22 cellular contexts compared by ENCODE assay signal in genomic region chrX:24017674-24018073, GRCh38.
"Had no signal": no experiment of that assay in that cellular context is flagged by ENCODE, and none has a peak within 500 bp of the region (broad histone marks: within the 10 kb centered on the region; RNA-seq: fewer than 3 reads in every experiment).

No MANE protein-coding gene starts in this region.

- H3K4me3 ChIP-seq: SJSA1, SK-N-MC had no signal

- H3K9ac ChIP-seq: KMS-11 had no signal

- H3K4me1 ChIP-seq: SJSA1 had no signal

- FAIRE-seq: RCC 7860 had no signal

- H3K27ac ChIP-seq: HL-60, KMS-11, SJSA1 had no signal

- H3K9me3 ChIP-seq: SJSA1 had no signal

- H3K27me3 ChIP-seq: SJSA1 had no signal

- DNase-seq: Kasumi-1, MV-4-11, NCI-H1048, NCI-H1105, NCI-H1417, NCI-H1436 treated with DMSO at 0.1 percent for 48 hours, NCI-H1694, NCI-H187 treated with DMSO at 0.1 percent for 48 hours, NCI-H2081, NCI-H2107, NCI-H2227 treated with DMSO at 0.1 percent for 48 hours, NCI-H524, NCI-H526 treated with DMSO at 0.1 percent for 48 hours, NCI-H748 treated with DMSO at 0.1 percent for 48 hours, Right ventricle myocardium superior, RPMI8226, SIG-M5 had no signal

- H3K4me2 ChIP-seq: KMS-11 had no signal

- H3K36me3 ChIP-seq: SJSA1 had no signal
